10 cellular contexts compared by ENCODE assay signal in genomic region chr11:27694992-27695391, GRCh38. TPM values are rescaled to one million over a fixed set of nuclear protein-coding genes. Genes with fewer than 3 reads are reported as not detected.
DNase-seq lines count a peak whose midpoint lies in the region; ATAC-seq, FAIRE-seq and TF ChIP-seq lines count a peak whose summit lies in the region.
"Had no signal": no experiment of that assay in that cellular context is flagged by ENCODE, and none has a peak within 500 bp of the region (broad histone marks: within the 10 kb centered on the region; RNA-seq: fewer than 3 reads in every experiment).

No MANE protein-coding gene starts in this region.

- H3K4me1 Mint-ChIP-seq in Calu3 (ENCODE audit: low read depth, unreplicated experiment): peaks cover 32% of the 10 kb centered on the region
- peaks cover 6% of the 10 kb centered on the region for H3K4me1 Mint-ChIP-seq in T-helper 2 cell treated with Interferon-gamma antibody and Interleukin-4, amounts not matched to agents 5 μg/mL and 100 μg/mL, for 36 hours (ENCODE audit: low read depth)

- H2AFZ ChIP-seq in HCT116 (ENCODE audit: low read depth, low read length, poor library complexity, severe bottlenecking): no peak overlapping the region

- no peaks in the 10 kb centered on the region for H3K9me2 ChIP-seq in HCT116 (ENCODE audit: insufficient read depth)

- H3K79me2 ChIP-seq in HCT116 (ENCODE audit: insufficient read depth, low read length): peaks cover 100% of the 10 kb centered on the region

- H3K36me3 ChIP-seq in HCT116 (ENCODE audit: control insufficient read depth in 1 of 2, insufficient read depth in 2 of 2, low read length in 2 of 2) (0 out of 4 replicates have a peak, but pooled peaks cover 0 to 5% of the 10 kb centered on the region in 2 experiments), SJSA1 (peaks cover 10% of the 10 kb centered on the region)

- FAIRE-seq in islet of Langerhans (lab: Jason Lieb, UNC): peak; percentile 36

- no peaks in the 10 kb centered on the region for H3K9me3 ChIP-seq in HCT116 (ENCODE audit: control insufficient read depth in 1 of 2, insufficient read depth in 1 of 2, low read depth in 1 of 2, low read length in 2 of 2)
- no peaks in the 10 kb centered on the region for H3K9me3 ChIP-seq in SJSA1 (replicated peaks)

- TF ChIP-seq POLR2A in HCT116 (IDR thresholded peaks at IDR 0.05; ENCODE audit: borderline replicate concordance, extremely low read depth, insufficient read depth, insufficient read length): no peak

- no peak overlapping the region for H3K4me2 ChIP-seq in HCT116 (ENCODE audit: low read length)

- no peaks in the 10 kb centered on the region for H3K27me3 Mint-ChIP-seq in Calu3 (ENCODE audit: unreplicated experiment)
- H3K27me3 Mint-ChIP-seq in T-helper 2 cell treated with Interferon-gamma antibody and Interleukin-4, amounts not matched to agents 5 μg/mL and 100 μg/mL, for 36 hours (ENCODE audit: low read depth): peaks cover 36% of the 10 kb centered on the region

- intact Hi-C loops in Calu3 (cut with micrococcal nuclease; ENCODE audit: unreplicated experiment): loop anchor here (1.0 to 5.0 kb wide), 6 partner anchors 21 to 1636 kb away; partner anchors contain the start of genes KIF18A and METTL15
- intact Hi-C loops in HCT116 (cut with micrococcal nuclease): loop anchor here (5.0 to 10.0 kb wide), 3 partner anchors 1170 to 1740 kb away; no protein-coding TSS in a partner anchor

- DNase-seq in Calu3: no peak
- DNase-seq in HCT116 (ENCODE audit: low read depth, low spot score): no peak
- DNase-seq in SJSA1 (ENCODE audit: low read depth in 1 of 2, low spot score in 2 of 2): peak in 1 of 2 experiments; percentile 13
- no peak for DNase-seq in middle frontal gyrus (ENCODE audit: extremely low spot score, low spot score)
- no peak for DNase-seq in T-helper 2 cell treated with Interferon-gamma antibody and Interleukin-4, amounts not matched to agents 5 μg/mL and 100 μg/mL, for 36 hours (ENCODE audit: low spot score)
- DNase-seq: activated CD4-positive, alpha-beta T cell treated with anti-CD3 and anti-CD28 coated beads for 4 hours; stimulated activated CD8-positive, alpha-beta memory T cell treated with anti-CD3 and anti-CD28 coated beads, Interleukin-4, amount 100 ng/mL, for 48 hours had no signal

- H3K27ac ChIP-seq in HCT116 (ENCODE audit: low read depth, low read length): no peak overlapping the region; the same call in 1 of the 2 replicates
- H3K27ac ChIP-seq in SJSA1: peak overlapping the region; percentile 10; the same call in 1 of the 2 replicates

- TF ChIP-seq RAD21 in HCT116 (IDR thresholded peaks at IDR 0.05; ENCODE audit: low read depth): peak; percentile 60

- H3K27ac Mint-ChIP-seq in Calu3 (ENCODE audit: unreplicated experiment): no peak overlapping the region
- H3K27ac Mint-ChIP-seq in T-helper 2 cell treated with Interferon-gamma antibody and Interleukin-4, amounts not matched to agents 5 μg/mL and 100 μg/mL, for 36 hours: no peak overlapping the region

- no peak overlapping the region for H3K4me3 ChIP-seq in HCT116 (replicated peaks in 1 of 2; ENCODE audit: low read depth in 1 of 2, low read length in 2 of 2)
- no peak overlapping the region for H3K4me3 ChIP-seq in SJSA1

- POLR2A ChIA-PET in HCT116 (lab: Charles Lee): no interaction called here

- ATAC-seq in HCT116 (no peak), GM19324 (IDR thresholded peaks at IDR 0.05; ENCODE audit: low FRiP score, unreplicated experiment) (no peak), HG03460 (IDR thresholded peaks at IDR 0.05; ENCODE audit: unreplicated experiment) (no peak)

- no peaks in the 10 kb centered on the region for H3K9me3 Mint-ChIP-seq in Calu3 (ENCODE audit: low read depth, unreplicated experiment)
- no peaks in the 10 kb centered on the region for H3K9me3 Mint-ChIP-seq in T-helper 2 cell treated with Interferon-gamma antibody and Interleukin-4, amounts not matched to agents 5 μg/mL and 100 μg/mL, for 36 hours

- BruUV-seq in Calu3 (replicated peaks; lab: Mats Ljungman, UMichigan) (no TSS peak), HCT116 (replicated peaks; lab: Mats Ljungman, UMichigan) (no TSS peak)

- H3K36me3 Mint-ChIP-seq in Calu3 (ENCODE audit: insufficient read depth, unreplicated experiment): peaks cover 19% of the 10 kb centered on the region
- H3K36me3 Mint-ChIP-seq in T-helper 2 cell treated with Interferon-gamma antibody and Interleukin-4, amounts not matched to agents 5 μg/mL and 100 μg/mL, for 36 hours (ENCODE audit: low read depth): no peaks in the 10 kb centered on the region

- no peak overlapping the region for H3K9ac ChIP-seq in HCT116 (ENCODE audit: low read length)

- H3K27me3 ChIP-seq in HCT116 (ENCODE audit: insufficient read depth, low read length) (no peaks in the 10 kb centered on the region), SJSA1 (replicated peaks) (no peaks in the 10 kb centered on the region)

- peak; percentile 31 for TF ChIP-seq CTCF in Calu3 (IDR thresholded peaks at IDR 0.05; ENCODE audit: unreplicated experiment)
- peak; percentile 32 to 54 (median 33); a peak in 4 of 6 replicates for TF ChIP-seq CTCF in HCT116 (IDR thresholded peaks at IDR 0.05 in 2 of 3, conservative IDR thresholded peaks at IDR 0.05 in 1 of 3; ENCODE audit: borderline replicate concordance in 1 of 3, insufficient read depth in 1 of 3, low read depth in 2 of 3, low read length in 2 of 3)

- H4K20me1 ChIP-seq in HCT116 (ENCODE audit: insufficient read depth): peaks cover 17% of the 10 kb centered on the region; the same call in 1 of the 2 replicates

- RAD21 ChIA-PET in HCT116 (lab: Charles Lee; ENCODE audit: low non-redundant PET in 1 of 2, low total read pairs in 2 of 2, uncharacterized antibody in 2 of 2, unreplicated experiment in 2 of 2): no interaction called here

- no peak overlapping the region for H3K4me3 Mint-ChIP-seq in Calu3 (ENCODE audit: low read depth, unreplicated experiment)
- H3K4me3 Mint-ChIP-seq in T-helper 2 cell treated with Interferon-gamma antibody and Interleukin-4, amounts not matched to agents 5 μg/mL and 100 μg/mL, for 36 hours: no peak overlapping the region

- CTCF ChIA-PET in Calu3 (lab: Charles Lee): interaction anchor here (0.6 to 1.1 kb wide), 6 partner anchors 288 to 1635 kb away, joined by 3 to 4 read pairs (median 3); no protein-coding TSS in a partner anchor
- CTCF ChIA-PET in HCT116 (lab: Charles Lee): interaction anchor here (0.8 to 4.2 kb wide), 6 partner anchors 835 to 1648 kb away, joined by 3 to 17 read pairs (median 4); no protein-coding TSS in a partner anchor

- peaks cover 26 to 35% of the 10 kb centered on the region in 2 experiments for H3K4me1 ChIP-seq in HCT116 (ENCODE audit: control insufficient read depth in 1 of 2, insufficient read depth in 2 of 2, low read length in 2 of 2)
- peaks cover 27% of the 10 kb centered on the region for H3K4me1 ChIP-seq in SJSA1 (replicated peaks)

TF ChIP-seq in HCT116, 20 proteins besides CTCF, POLR2A, EP300 and RAD21:
- TF ChIP-seq JUND (IDR thresholded peaks at IDR 0.05) (no peak), EZH2 (IDR thresholded peaks at IDR 0.05) (no peak), ZBTB33 (IDR thresholded peaks at IDR 0.05; ENCODE audit: extremely low read depth, insufficient replicate concordance, low read length) (no peak), ZFX (IDR thresholded peaks at IDR 0.05) (no peak), SP1 (IDR thresholded peaks at IDR 0.05; ENCODE audit: low read depth) (no peak), FOSL1 (IDR thresholded peaks at IDR 0.05; ENCODE audit: low read depth) (no peak), EGR1 (IDR thresholded peaks at IDR 0.05; ENCODE audit: low read depth) (no peak), ELF1 (IDR thresholded peaks at IDR 0.05; ENCODE audit: borderline replicate concordance, low read depth) (no peak), SIN3A (IDR thresholded peaks at IDR 0.05; ENCODE audit: low read depth) (no peak), CBX3 (IDR thresholded peaks at IDR 0.05; ENCODE audit: low read depth) (no peak), ATF3 (IDR thresholded peaks at IDR 0.05) (no peak), TCF7L2 (IDR thresholded peaks at IDR 0.05; ENCODE audit: borderline replicate concordance, extremely low read depth, insufficient read depth, insufficient read length) (no peak), POLR2AphosphoS5 (IDR thresholded peaks at IDR 0.05; ENCODE audit: low read depth, low read length) (no peak)

RNA-seq across cellular contexts. Expression of gene BDNF, which starts 5.3 kb away (rescaled TPM):
- total RNA-seq in Calu3 (2022) (7.9 and 8.3 TPM in 2 replicates), HCT116 (2021; ENCODE audit: unreplicated experiment) (22.0 TPM)
- polyA plus RNA-seq in HCT116 (2012): 3.9 and 5.0 TPM in 2 replicates
- 22.4 and 23.6 TPM in 2 replicates for total RNA-seq in SJSA1 (2014; rRNA removed; shearing (Covaris generic))
